ENCODE assay signal across 17 cellular contexts in genomic region chr17:31778538-31778937, GRCh38.
"Had no signal": no experiment of that assay in that cellular context is flagged by ENCODE, and none has a peak within 500 bp of the region (broad histone marks: within the 10 kb centered on the region; RNA-seq: fewer than 3 reads in every experiment).

No MANE protein-coding gene starts in this region.

- H3K4me1 ChIP-seq: esophagus squamous epithelium, tibial artery had no signal

- H3K36me3 ChIP-seq: esophagus squamous epithelium, tibial artery had no signal

- DNase-seq: activated CD4-positive, alpha-beta T cell treated with anti-CD3 and anti-CD28 coated beads for 4 hours; activated CD8-positive, alpha-beta T cell treated with anti-CD3 and anti-CD28 coated beads for 36 hours; activated effector memory CD4-positive, alpha-beta T cell treated with Interleukin-2 at 50 U/mL for 16 hours; activated naive CD4-positive, alpha-beta T cell treated with anti-CD3 and anti-CD28 coated beads, Interleukin-2, amount 50 U/mL, for 16 hours; activated T-cell treated with anti-CD3 and anti-CD28 coated beads, Interleukin-2, amount 50 U/mL, for 4 hours; caudate nucleus; esophagus squamous epithelium; foreskin fibroblast; immature natural killer cell; mucosa of descending colon; naive thymus-derived CD4-positive, alpha-beta T cell; retina; stimulated activated CD4-positive, alpha-beta T cell treated with anti-CD3 and anti-CD28 coated beads, Interleukin-2, amount 100 ng/mL, for 48 hours; T-helper 17 cell; tibial artery had no signal

- H3K27me3 ChIP-seq: esophagus squamous epithelium, tibial artery had no signal

- H3K9me3 ChIP-seq: esophagus squamous epithelium, mucosa of descending colon, tibial artery had no signal

- FAIRE-seq: colon, urothelium cell line had no signal

- H3K4me3 ChIP-seq: esophagus squamous epithelium, mucosa of descending colon, tibial artery had no signal

- H3K27ac ChIP-seq: esophagus squamous epithelium, tibial artery had no signal
